In genomic region chr4:168699224-168699878, GRCh38 we compare ENCODE assay signal across 1 cellular context.
TF ChIP-seq lines count a peak whose summit lies in the region.

No MANE protein-coding gene starts in this region.

TF ChIP-seq in liver, 16 proteins besides CTCF, POLR2A, EP300 and RAD21 (continued from another document):
- peak; percentile 63 for TF ChIP-seq ZBTB33 (IDR thresholded peaks at IDR 0.05)
